29 cellular contexts compared by ENCODE assay signal in the genomic region with DNA sequence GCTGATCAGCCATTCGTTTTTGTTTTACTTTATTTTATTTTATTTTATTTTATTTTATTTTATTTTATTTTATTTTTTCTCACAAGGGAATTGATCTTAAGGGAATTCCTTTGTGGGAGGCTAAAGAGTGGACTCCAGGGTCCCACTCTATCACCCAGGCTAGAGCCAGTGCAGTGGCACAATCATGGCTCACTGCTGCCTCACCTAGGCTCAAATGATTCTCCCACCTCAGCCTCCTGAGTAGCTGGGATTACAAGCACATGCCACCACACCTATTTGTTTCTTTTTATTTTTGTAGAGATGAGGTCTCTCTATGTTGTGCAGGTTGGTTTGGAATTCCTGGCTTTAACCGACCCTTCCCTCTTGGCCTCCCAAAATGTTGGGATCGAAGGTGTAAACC. TPM values are rescaled to one million over a fixed set of nuclear protein-coding genes. Genes with fewer than 3 reads are reported as not detected.
"Had no signal": no experiment of that assay in that cellular context is flagged by ENCODE, and none has a peak within 500 bp of the region (broad histone marks: within the 10 kb centered on the region; RNA-seq: fewer than 3 reads in every experiment).

No MANE protein-coding gene starts in this region.

- H3K36me3 Mint-ChIP-seq: activated naive CD4-positive, alpha-beta T cell treated with anti-CD3 and anti-CD28 coated beads, Interleukin-2, amount 10 ng/mL, durations not matched to agents 7 days and 5 days; activated naive CD8-positive, alpha-beta T cell; brain had no signal

- ATAC-seq: activated CD8-positive, alpha-beta T cell treated with anti-CD3 and anti-CD28 coated beads, Interleukin-2, amount 10 ng/mL, durations not matched to agents 7 days and 5 days; activated naive CD8-positive, alpha-beta T cell treated with anti-CD3 and anti-CD28 coated beads, Interleukin-2, amount 50 U/mL, for 24 hours had no signal

- H3K27ac ChIP-seq: PC-9, WERI-Rb-1 had no signal

- H3K9me3 Mint-ChIP-seq: activated CD4-positive, alpha-beta T cell treated with anti-CD3 and anti-CD28 coated beads, Interleukin-2, amount 10 ng/mL, durations not matched to agents 24 days and 14 days had no signal

- H3K27ac Mint-ChIP-seq: activated CD4-positive, alpha-beta T cell treated with anti-CD3 and anti-CD28 coated beads, Interleukin-2, amount 10 ng/mL, durations not matched to agents 24 days and 14 days; activated CD8-positive, alpha-beta T cell treated with anti-CD3 and anti-CD28 coated beads, Interleukin-2, amount 10 ng/mL, durations not matched to agents 7 days and 5 days; activated naive CD4-positive, alpha-beta T cell treated with anti-CD3 and anti-CD28 coated beads, Interleukin-2, amount 10 ng/mL, durations not matched to agents 7 days and 5 days; activated naive CD8-positive, alpha-beta T cell; activated naive CD8-positive, alpha-beta T cell treated with anti-CD3 and anti-CD28 coated beads, Interleukin-2, amount 50 U/mL, for 24 hours; activated T-cell treated with anti-CD3 and anti-CD28 coated beads, Interleukin-2, amount 50 U/mL, for 24 hours; activated T-helper 2 cell treated with anti-CD3 and anti-CD28 coated beads, Interferon-gamma antibody, Interleukin-2, Interleukin-4, amounts not matched to agents 10 μg/mL and 5 μg/mL and 100 μg/mL, durations not matched to agents 14 hours and 24 hours and 36 hours; brain had no signal

- H3K4me1 Mint-ChIP-seq: activated CD4-positive, alpha-beta T cell treated with anti-CD3 and anti-CD28 coated beads, Interleukin-2, amount 10 ng/mL, durations not matched to agents 24 days and 14 days; activated naive CD4-positive, alpha-beta T cell treated with anti-CD3 and anti-CD28 coated beads, Interleukin-2, amount 10 ng/mL, durations not matched to agents 7 days and 5 days; activated naive CD8-positive, alpha-beta T cell treated with anti-CD3 and anti-CD28 coated beads, Interleukin-2, amount 50 U/mL, for 24 hours; brain had no signal

- DNase-seq: activated CD4-positive, alpha-beta T cell treated with anti-CD3 and anti-CD28 coated beads, Interleukin-2, amount 10 ng/mL, durations not matched to agents 24 days and 14 days; activated CD4-positive, alpha-beta T cell treated with anti-CD3 and anti-CD28 coated beads, Interleukin-2, amount 50 U/mL, for 48 hours; activated CD8-positive, alpha-beta T cell treated with anti-CD3 and anti-CD28 coated beads, Interleukin-2, amount 10 ng/mL, durations not matched to agents 7 days and 5 days; activated gamma-delta T cell treated with Interleukin-2 at 50 U/mL for 16 hours; activated naive CD4-positive, alpha-beta T cell treated with anti-CD3 and anti-CD28 coated beads, Interleukin-2, amount 10 ng/mL, durations not matched to agents 7 days and 5 days; activated naive CD8-positive, alpha-beta T cell treated with anti-CD3 and anti-CD28 coated beads, Interleukin-2, amount 50 U/mL, for 24 hours; activated T-cell treated with anti-CD3 and anti-CD28 coated beads, Interleukin-2, amount 50 U/mL, for 24 hours; anterior cingulate cortex; caudate nucleus; Kasumi-1; MM.1S; MV-4-11; NCI-H1092; NCI-H1436 treated with DMSO at 0.1 percent for 48 hours; NCI-H1694 treated with DMSO at 0.1 percent for 48 hours; NCI-H2029; NCI-H345; NCI-H748 treated with DMSO at 0.1 percent for 48 hours; NK-92 treated with Interleukin-12 subunit alpha and Interleukin-12 subunit beta, amount 100 ng/mL, for 24 hours; PC-9; Right ventricle myocardium superior; T1000; WERI-Rb-1 had no signal

- H3K4me2 ChIP-seq: PC-9 had no signal

- H3K4me3 Mint-ChIP-seq: activated CD4-positive, alpha-beta T cell treated with anti-CD3 and anti-CD28 coated beads, Interleukin-2, amount 10 ng/mL, durations not matched to agents 24 days and 14 days; activated CD8-positive, alpha-beta T cell treated with anti-CD3 and anti-CD28 coated beads, Interleukin-2, amount 10 ng/mL, durations not matched to agents 7 days and 5 days; activated naive CD4-positive, alpha-beta T cell treated with anti-CD3 and anti-CD28 coated beads, Interleukin-2, amount 10 ng/mL, durations not matched to agents 7 days and 5 days; activated naive CD8-positive, alpha-beta T cell; activated naive CD8-positive, alpha-beta T cell treated with anti-CD3 and anti-CD28 coated beads, Interleukin-2, amount 50 U/mL, for 24 hours; activated T-cell treated with anti-CD3 and anti-CD28 coated beads, Interleukin-2, amount 50 U/mL, for 24 hours; brain had no signal

- H3K36me3 ChIP-seq: WERI-Rb-1 had no signal

- H3K27me3 Mint-ChIP-seq: activated CD4-positive, alpha-beta T cell treated with anti-CD3 and anti-CD28 coated beads, Interleukin-2, amount 10 ng/mL, durations not matched to agents 24 days and 14 days; activated naive CD4-positive, alpha-beta T cell treated with anti-CD3 and anti-CD28 coated beads, Interleukin-2, amount 10 ng/mL, durations not matched to agents 7 days and 5 days; activated naive CD8-positive, alpha-beta T cell; activated naive CD8-positive, alpha-beta T cell treated with anti-CD3 and anti-CD28 coated beads, Interleukin-2, amount 50 U/mL, for 24 hours; activated T-cell treated with anti-CD3 and anti-CD28 coated beads, Interleukin-2, amount 50 U/mL, for 24 hours had no signal

- H2AFZ ChIP-seq: PC-9 had no signal

- H3K4me3 ChIP-seq: PC-9 had no signal

RNA-seq across cellular contexts. Expression of gene PABPC4L, which starts 17.5 kb away (rescaled TPM):
- total RNA-seq: activated CD4-positive, alpha-beta T cell treated with anti-CD3 and anti-CD28 coated beads, Interleukin-2, amount 10 ng/mL, durations not matched to agents 24 days and 14 days; activated CD8-positive, alpha-beta T cell treated with anti-CD3 and anti-CD28 coated beads, Interleukin-2, amount 10 ng/mL, durations not matched to agents 7 days and 5 days; activated T-helper 2 cell treated with anti-CD3 and anti-CD28 coated beads, Interferon-gamma antibody, Interleukin-2, Interleukin-4, amounts not matched to agents 10 μg/mL and 5 μg/mL and 100 μg/mL, durations not matched to agents 14 hours and 24 hours and 36 hours; OCI-LY7; T-helper 1 cell treated with Interleukin-12 subunit alpha and Interleukin-12 subunit beta and Interleukin-4 antibody, amounts not matched to agents 30 ng/mL and 1 ng/mL, for 36 hours; T-helper 2 cell treated with Interferon-gamma antibody and Interleukin-4, amounts not matched to agents 100 ng/mL and 5 ng/mL, for 36 hours had no signal
